ENCODE assay signal across 8 cellular contexts in genomic region chr10:60389413-60390009, GRCh38. TPM values are rescaled to one million over a fixed set of nuclear protein-coding genes. Genes with fewer than 3 reads are reported as not detected.
DNase-seq lines count a peak whose midpoint lies in the region; ATAC-seq and TF ChIP-seq lines count a peak whose summit lies in the region.

ANK3 (minus strand) TSS chr10:60389875; CDS start chr10:60389538, 337 bp downstream.

- no peak for TF ChIP-seq POLR2A in thyroid gland (IDR thresholded peaks at IDR 0.05)

- peaks cover 14 to 35% of the 10 kb centered on the region in 2 donors for H3K4me1 ChIP-seq in thyroid gland

- WGBS in thyroid gland, 2 donors: 82 to 89% methylated on average over 10 of the region's 10 CpGs

- H3K9me3 ChIP-seq in thyroid gland: no peaks in the 10 kb centered on the region

- no peak for ATAC-seq in activated CD4-positive, CD25-positive, alpha-beta regulatory T cell treated with anti-CD3 and anti-CD28 coated beads, Interleukin-2, amount 50 U/mL, for 24 hours
- no peak for ATAC-seq in HG02759 (IDR thresholded peaks at IDR 0.05; ENCODE audit: unreplicated experiment)

- intact Hi-C loops in thyroid gland (cut with DNase I): no loop called here

- H3K27ac ChIP-seq in thyroid gland: peak within 1 kb of the TSS in 2 of 3 donors; percentile 45 to 69

- no peak for TF ChIP-seq CTCF in thyroid gland (IDR thresholded peaks at IDR 0.05)

- H3K27me3 ChIP-seq in thyroid gland: no peaks in the 10 kb centered on the region

- no peak within 1 kb of the TSS for H3K4me3 ChIP-seq in thyroid gland (replicated peaks in 1 of 3)

- DNase-seq in NCI-H82 (lab: John Stamatoyannopoulos, UW) (peak; percentile 67), NCI-H82 treated with DMSO at 0.1 percent for 48 hours (lab: John Stamatoyannopoulos, UW; ENCODE audit: unreplicated experiment) (no peak), cerebellar nuclear complex (lab: John Stamatoyannopoulos, UW) (peak; percentile 11 to 65), midbrain (lab: John Stamatoyannopoulos, UW) (peak; percentile 39), thyroid gland (no peak), GDM1 (lab: John Stamatoyannopoulos, UW) (no peak)

- H3K36me3 ChIP-seq in thyroid gland: no peaks in the 10 kb centered on the region

RNA-seq across cellular contexts. Expression of gene ANK3, which starts in this region (rescaled TPM):
- 100 to 1,000 TPM in 3 of 4 donors, 10 to 100 TPM in 1; 56.6 to 118 (median 115) TPM for total RNA-seq in thyroid gland

Comparison
In these comparisons a context has a peak if more than half of its experiments do, and no peak if none do; other contexts are left out.
1. DNase-seq: peak in NCI-H82 (single experiment), cerebellar nuclear complex (2 of 2) and midbrain (single experiment); none in NCI-H82 treated with DMSO at 0.1 percent for 48 hours (single experiment), thyroid gland (0 of 2) and GDM1 (single experiment).